ENCODE assay signal across 1 cellular context in genomic region chr19:11535792-11536595, GRCh38.
A peak's percentile ranks its signal among the peaks of the same experiment; 100 is the strongest.
TF ChIP-seq lines count a peak whose summit lies in the region.

No MANE protein-coding gene starts in this region.

TF ChIP-seq in HepG2, 621 proteins besides CTCF, POLR2A, EP300 and RAD21 (continued from another document and continues in another):
- no peak for TF ChIP-seq ZNF383 (CRISPR knock-in tag; IDR thresholded peaks at IDR 0.05; ENCODE audit: borderline replicate concordance)
- TF ChIP-seq GMEB1 (CRISPR knock-in tag; IDR thresholded peaks at IDR 0.05; ENCODE audit: borderline replicate concordance), result no peak
- no peak for TF ChIP-seq BRF2 (CRISPR knock-in tag; IDR thresholded peaks at IDR 0.05)
- TF ChIP-seq DNMT3B (CRISPR knock-in tag; conservative IDR thresholded peaks at IDR 0.05), result 0 out of 2 replicates have a peak, but pooled peaks have one; percentile 59
- no peak for TF ChIP-seq RXRA (CRISPR knock-in tag; IDR thresholded peaks at IDR 0.05)
- TF ChIP-seq DNMT1 (CRISPR knock-in tag; IDR thresholded peaks at IDR 0.05), result no peak
- no peak for TF ChIP-seq NCOA1 (CRISPR knock-in tag; IDR thresholded peaks at IDR 0.05)
- TF ChIP-seq, protein P1, sequence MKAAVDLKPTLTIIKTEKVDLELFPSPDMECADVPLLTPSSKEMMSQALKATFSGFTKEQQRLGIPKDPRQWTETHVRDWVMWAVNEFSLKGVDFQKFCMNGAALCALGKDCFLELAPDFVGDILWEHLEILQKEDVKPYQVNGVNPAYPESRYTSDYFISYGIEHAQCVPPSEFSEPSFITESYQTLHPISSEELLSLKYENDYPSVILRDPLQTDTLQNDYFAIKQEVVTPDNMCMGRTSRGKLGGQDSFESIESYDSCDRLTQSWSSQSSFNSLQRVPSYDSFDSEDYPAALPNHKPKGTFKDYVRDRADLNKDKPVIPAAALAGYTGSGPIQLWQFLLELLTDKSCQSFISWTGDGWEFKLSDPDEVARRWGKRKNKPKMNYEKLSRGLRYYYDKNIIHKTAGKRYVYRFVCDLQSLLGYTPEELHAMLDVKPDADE (CRISPR knock-in tag; IDR thresholded peaks at IDR 0.05), result no peak
- no peak for TF ChIP-seq CC2D1A (CRISPR knock-in tag; IDR thresholded peaks at IDR 0.05)
- TF ChIP-seq KDM3A (CRISPR knock-in tag; IDR thresholded peaks at IDR 0.05; ENCODE audit: low read depth), result no peak
- TF ChIP-seq YY1 (IDR thresholded peaks at IDR 0.05; ENCODE audit: insufficient read depth, insufficient replicate concordance, low read depth, low read length), result peak; percentile 67
- TF ChIP-seq ZNF775 (CRISPR knock-in tag; IDR thresholded peaks at IDR 0.05; ENCODE audit: borderline replicate concordance), result no peak
- no peak for TF ChIP-seq ZNF275 (CRISPR knock-in tag; IDR thresholded peaks at IDR 0.05; ENCODE audit: borderline replicate concordance)
- TF ChIP-seq, protein P2, sequence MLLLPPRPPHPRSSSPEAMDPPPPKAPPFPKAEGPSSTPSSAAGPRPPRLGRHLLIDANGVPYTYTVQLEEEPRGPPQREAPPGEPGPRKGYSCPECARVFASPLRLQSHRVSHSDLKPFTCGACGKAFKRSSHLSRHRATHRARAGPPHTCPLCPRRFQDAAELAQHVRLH (CRISPR knock-in tag; IDR thresholded peaks at IDR 0.05; ENCODE audit: borderline replicate concordance, low read depth), result peak; percentile 31; the same call in 1 of the 2 replicates
- no peak for TF ChIP-seq NFE2L1 (CRISPR knock-in tag; IDR thresholded peaks at IDR 0.05; ENCODE audit: borderline replicate concordance)
- TF ChIP-seq, protein P3, sequence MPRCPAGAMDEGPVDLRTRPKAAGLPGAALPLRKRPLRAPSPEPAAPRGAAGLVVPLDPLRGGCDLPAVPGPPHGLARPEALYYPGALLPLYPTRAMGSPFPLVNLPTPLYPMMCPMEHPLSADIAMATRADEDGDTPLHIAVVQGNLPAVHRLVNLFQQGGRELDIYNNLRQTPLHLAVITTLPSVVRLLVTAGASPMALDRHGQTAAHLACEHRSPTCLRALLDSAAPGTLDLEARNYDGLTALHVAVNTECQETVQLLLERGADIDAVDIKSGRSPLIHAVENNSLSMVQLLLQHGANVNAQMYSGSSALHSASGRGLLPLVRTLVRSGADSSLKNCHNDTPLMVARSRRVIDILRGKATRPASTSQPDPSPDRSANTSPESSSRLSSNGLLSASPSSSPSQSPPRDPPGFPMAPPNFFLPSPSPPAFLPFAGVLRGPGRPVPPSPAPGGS (CRISPR knock-in tag; IDR thresholded peaks at IDR 0.05), result no peak
- TF ChIP-seq SP5 (CRISPR knock-in tag; IDR thresholded peaks at IDR 0.05; ENCODE audit: borderline replicate concordance, low read depth), result peak; percentile 59; the same call in 1 of the 2 replicates
- peak; percentile 81 for TF ChIP-seq PATZ1 (CRISPR knock-in tag; IDR thresholded peaks at IDR 0.05)
- no peak for TF ChIP-seq TCF7 (IDR thresholded peaks at IDR 0.05; ENCODE audit: low read depth)
- no peak for TF ChIP-seq JUN (CRISPR knock-in tag; IDR thresholded peaks at IDR 0.05)
- no peak for TF ChIP-seq AKAP8 (CRISPR knock-in tag; IDR thresholded peaks at IDR 0.05)
- TF ChIP-seq ZNF850 (CRISPR knock-in tag; conservative IDR thresholded peaks at IDR 0.05), result no peak
- TF ChIP-seq TRIM24 (CRISPR knock-in tag; IDR thresholded peaks at IDR 0.05), result no peak
- TF ChIP-seq NFIC (IDR thresholded peaks at IDR 0.05; ENCODE audit: low read length), result no peak
- TF ChIP-seq SKI (IDR thresholded peaks at IDR 0.05; ENCODE audit: partially characterized antibody), result peak; percentile 17
- no peak for TF ChIP-seq EED (CRISPR knock-in tag; IDR thresholded peaks at IDR 0.05)
- TF ChIP-seq, protein P4, sequence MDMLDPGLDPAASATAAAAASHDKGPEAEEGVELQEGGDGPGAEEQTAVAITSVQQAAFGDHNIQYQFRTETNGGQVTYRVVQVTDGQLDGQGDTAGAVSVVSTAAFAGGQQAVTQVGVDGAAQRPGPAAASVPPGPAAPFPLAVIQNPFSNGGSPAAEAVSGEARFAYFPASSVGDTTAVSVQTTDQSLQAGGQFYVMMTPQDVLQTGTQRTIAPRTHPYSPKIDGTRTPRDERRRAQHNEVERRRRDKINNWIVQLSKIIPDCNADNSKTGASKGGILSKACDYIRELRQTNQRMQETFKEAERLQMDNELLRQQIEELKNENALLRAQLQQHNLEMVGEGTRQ (IDR thresholded peaks at IDR 0.05; ENCODE audit: low read depth, low read length), result no peak
- TF ChIP-seq, protein P4 (CRISPR knock-in tag; IDR thresholded peaks at IDR 0.05; ENCODE audit: borderline replicate concordance), result peak; percentile 37; the same call in 1 of the 2 replicates
- TF ChIP-seq U2AF2 (IDR thresholded peaks at IDR 0.05; ENCODE audit: low read depth, low read length), result no peak
- no peak for TF ChIP-seq SOX13 (IDR thresholded peaks at IDR 0.05)
- 0 out of 4 replicates have a peak, but pooled peaks of 1 of the 2 experiments have one; percentile 7 for TF ChIP-seq SOX13 (CRISPR knock-in tag; conservative IDR thresholded peaks at IDR 0.05 in 1 of 2, IDR thresholded peaks at IDR 0.05 in 1 of 2)
- TF ChIP-seq KLF13 (CRISPR knock-in tag; IDR thresholded peaks at IDR 0.05), result no peak
- no peak for TF ChIP-seq TP53 (CRISPR knock-in tag; conservative IDR thresholded peaks at IDR 0.05)
- TF ChIP-seq NCOR1 (IDR thresholded peaks at IDR 0.05; ENCODE audit: borderline replicate concordance, low read length), result no peak; the same call in 1 of the 2 replicates
- no peak for TF ChIP-seq GABPA (IDR thresholded peaks at IDR 0.05; ENCODE audit: low read depth, low read length)
- no peak for TF ChIP-seq GABPA (CRISPR knock-in tag; IDR thresholded peaks at IDR 0.05; ENCODE audit: low read depth)
- no peak for TF ChIP-seq ZNF660 (CRISPR knock-in tag; IDR thresholded peaks at IDR 0.05; ENCODE audit: borderline replicate concordance, low read depth)
- no peak for TF ChIP-seq RORA (CRISPR knock-in tag; IDR thresholded peaks at IDR 0.05)
- peak; percentile 56; the same call in 1 of the 2 replicates for TF ChIP-seq RCOR2 (CRISPR knock-in tag; IDR thresholded peaks at IDR 0.05)
- TF ChIP-seq ZFP36 (IDR thresholded peaks at IDR 0.05; ENCODE audit: borderline replicate concordance, low read depth, low read length, partially characterized antibody), result peak; percentile 38
- peak; percentile 95 for TF ChIP-seq KDM1A (CRISPR knock-in tag; IDR thresholded peaks at IDR 0.05)
- TF ChIP-seq, protein P5, sequence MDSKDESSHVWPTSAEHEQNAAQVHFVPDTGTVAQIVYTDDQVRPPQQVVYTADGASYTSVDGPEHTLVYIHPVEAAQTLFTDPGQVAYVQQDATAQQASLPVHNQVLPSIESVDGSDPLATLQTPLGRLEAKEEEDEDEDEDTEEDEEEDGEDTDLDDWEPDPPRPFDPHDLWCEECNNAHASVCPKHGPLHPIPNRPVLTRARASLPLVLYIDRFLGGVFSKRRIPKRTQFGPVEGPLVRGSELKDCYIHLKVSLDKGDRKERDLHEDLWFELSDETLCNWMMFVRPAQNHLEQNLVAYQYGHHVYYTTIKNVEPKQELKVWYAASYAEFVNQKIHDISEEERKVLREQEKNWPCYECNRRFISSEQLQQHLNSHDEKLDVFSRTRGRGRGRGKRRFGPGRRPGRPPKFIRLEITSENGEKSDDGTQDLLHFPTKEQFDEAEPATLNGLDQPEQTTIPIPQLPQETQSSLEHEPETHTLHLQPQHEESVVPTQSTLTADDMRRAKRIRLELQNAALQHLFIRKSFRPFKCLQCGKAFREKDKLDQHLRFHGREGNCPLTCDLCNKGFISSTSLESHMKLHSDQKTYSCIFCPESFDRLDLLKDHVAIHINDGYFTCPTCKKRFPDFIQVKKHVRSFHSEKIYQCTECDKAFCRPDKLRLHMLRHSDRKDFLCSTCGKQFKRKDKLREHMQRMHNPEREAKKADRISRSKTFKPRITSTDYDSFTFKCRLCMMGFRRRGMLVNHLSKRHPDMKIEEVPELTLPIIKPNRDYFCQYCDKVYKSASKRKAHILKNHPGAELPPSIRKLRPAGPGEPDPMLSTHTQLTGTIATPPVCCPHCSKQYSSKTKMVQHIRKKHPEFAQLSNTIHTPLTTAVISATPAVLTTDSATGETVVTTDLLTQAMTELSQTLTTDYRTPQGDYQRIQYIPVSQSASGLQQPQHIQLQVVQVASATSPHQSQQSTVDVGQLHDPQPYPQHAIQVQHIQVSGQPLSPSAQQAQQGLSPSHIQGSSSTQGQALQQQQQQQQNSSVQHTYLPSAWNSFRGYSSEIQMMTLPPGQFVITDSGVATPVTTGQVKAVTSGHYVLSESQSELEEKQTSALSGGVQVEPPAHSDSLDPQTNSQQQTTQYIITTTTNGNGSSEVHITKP (CRISPR knock-in tag; IDR thresholded peaks at IDR 0.05; ENCODE audit: low read depth), result no peak
- TF ChIP-seq POLR2G (IDR thresholded peaks at IDR 0.05; ENCODE audit: low read depth, low read length), result no peak
- TF ChIP-seq IRX3 (CRISPR knock-in tag; IDR thresholded peaks at IDR 0.05; ENCODE audit: borderline replicate concordance, low read depth), result no peak
- TF ChIP-seq, protein P6, sequence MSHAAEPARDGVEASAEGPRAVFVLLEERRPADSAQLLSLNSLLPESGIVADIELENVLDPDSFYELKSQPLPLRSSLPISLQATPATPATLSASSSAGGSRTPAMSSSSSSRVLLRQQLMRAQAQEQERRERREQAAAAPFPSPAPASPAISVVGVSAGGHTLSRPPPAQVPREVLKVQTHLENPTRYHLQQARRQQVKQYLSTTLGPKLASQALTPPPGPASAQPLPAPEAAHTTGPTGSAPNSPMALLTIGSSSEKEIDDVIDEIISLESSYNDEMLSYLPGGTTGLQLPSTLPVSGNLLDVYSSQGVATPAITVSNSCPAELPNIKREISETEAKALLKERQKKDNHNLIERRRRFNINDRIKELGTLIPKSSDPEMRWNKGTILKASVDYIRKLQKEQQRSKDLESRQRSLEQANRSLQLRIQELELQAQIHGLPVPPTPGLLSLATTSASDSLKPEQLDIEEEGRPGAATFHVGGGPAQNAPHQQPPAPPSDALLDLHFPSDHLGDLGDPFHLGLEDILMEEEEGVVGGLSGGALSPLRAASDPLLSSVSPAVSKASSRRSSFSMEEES (CRISPR knock-in tag; IDR thresholded peaks at IDR 0.05), result peak; percentile 16; the same call in 1 of the 2 replicates
- no peak for TF ChIP-seq MTA3 (CRISPR knock-in tag; IDR thresholded peaks at IDR 0.05)
- no peak for TF ChIP-seq ZFP37 (CRISPR knock-in tag; IDR thresholded peaks at IDR 0.05; ENCODE audit: borderline replicate concordance)
- TF ChIP-seq ZNF331 (CRISPR knock-in tag; IDR thresholded peaks at IDR 0.05), result peak; percentile 17; the same call in 1 of the 2 replicates
- TF ChIP-seq, protein P7, sequence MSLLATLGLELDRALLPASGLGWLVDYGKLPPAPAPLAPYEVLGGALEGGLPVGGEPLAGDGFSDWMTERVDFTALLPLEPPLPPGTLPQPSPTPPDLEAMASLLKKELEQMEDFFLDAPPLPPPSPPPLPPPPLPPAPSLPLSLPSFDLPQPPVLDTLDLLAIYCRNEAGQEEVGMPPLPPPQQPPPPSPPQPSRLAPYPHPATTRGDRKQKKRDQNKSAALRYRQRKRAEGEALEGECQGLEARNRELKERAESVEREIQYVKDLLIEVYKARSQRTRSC (CRISPR knock-in tag; IDR thresholded peaks at IDR 0.05; ENCODE audit: low read depth), result no peak
- peak; percentile 65; the same call in 1 of the 2 replicates for TF ChIP-seq NFKBIZ (CRISPR knock-in tag; IDR thresholded peaks at IDR 0.05)
- peak; percentile 37; the same call in 1 of the 2 replicates for TF ChIP-seq ZBTB21 (CRISPR knock-in tag; IDR thresholded peaks at IDR 0.05)
- no peak for TF ChIP-seq KDM5A (IDR thresholded peaks at IDR 0.05; ENCODE audit: borderline replicate concordance, low read length)
- no peak for TF ChIP-seq ZSCAN30 (CRISPR knock-in tag; IDR thresholded peaks at IDR 0.05)
